ENCODE assay signal across 14 cellular contexts in the genomic region with DNA sequence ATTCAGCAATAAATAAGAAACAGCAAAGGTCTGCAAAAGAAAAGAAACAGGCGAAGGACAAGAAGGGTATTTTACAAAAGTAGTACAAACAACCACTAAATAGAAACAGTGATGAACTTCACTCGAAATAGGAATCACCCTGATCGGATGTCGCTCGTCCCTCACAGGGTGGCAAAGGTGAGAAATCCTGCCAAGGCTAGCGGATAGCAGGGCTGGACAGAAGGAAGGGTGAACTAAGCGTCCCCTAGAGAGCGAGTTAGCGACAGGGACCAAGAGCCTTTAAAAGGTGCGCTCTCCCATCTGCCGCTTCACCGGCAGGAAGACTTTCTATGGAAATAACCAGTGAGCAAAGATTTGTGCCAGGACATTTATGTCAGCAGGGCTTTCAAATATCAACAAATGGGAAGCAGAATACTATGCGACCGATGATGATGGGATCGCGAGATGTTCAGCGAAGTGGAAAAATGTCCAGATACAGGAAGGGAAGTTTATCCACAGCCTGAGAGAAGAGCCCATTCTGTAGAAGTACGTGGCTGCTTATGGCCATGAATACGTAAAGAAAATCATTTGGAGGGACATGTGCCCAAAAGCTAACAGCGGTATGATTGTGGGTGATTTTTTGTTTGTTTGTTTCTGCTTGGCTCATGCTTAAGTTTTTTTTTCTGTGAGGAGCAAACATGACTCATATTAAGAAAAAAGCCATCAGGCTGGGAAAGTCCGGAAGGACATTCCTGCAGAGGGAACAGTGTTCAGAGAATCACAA. TPM values are rescaled to one million over a fixed set of nuclear protein-coding genes. Genes with fewer than 3 reads are reported as not detected.
DNase-seq lines count a peak whose midpoint lies in the region; ATAC-seq, FAIRE-seq and TF ChIP-seq lines count a peak whose summit lies in the region.
"Had no signal": no experiment of that assay in that cellular context is flagged by ENCODE, and none has a peak within 500 bp of the region (broad histone marks: within the 10 kb centered on the region; RNA-seq: fewer than 3 reads in every experiment).

No MANE protein-coding gene starts in this region.

- intact Hi-C loops in sciatic nerve (cut with DNase I): no loop called here

- TF ChIP-seq CTCF in fibroblast of mammary gland (conservative IDR thresholded peaks at IDR 0.05; ENCODE audit: control insufficient read depth, insufficient read depth, low read depth, low read length): no peak
- TF ChIP-seq CTCF in D721Med (IDR thresholded peaks at IDR 0.05; ENCODE audit: insufficient read depth, missing control alignments): no peak

- FAIRE-seq in D721Med (lab: Jason Lieb, UNC): no peak

- no peak overlapping the region for H3K4me3 ChIP-seq in fibroblast of mammary gland (ENCODE audit: control insufficient read depth, low read depth, low read length)

- peak; percentile 71 for DNase-seq in Caki2 (ENCODE audit: low read depth)
- DNase-seq in fibroblast of mammary gland (ENCODE audit: low read depth): peak; percentile 76
- no peak for DNase-seq in sciatic nerve (ENCODE audit: low spot score)
- no peak for DNase-seq in D721Med (ENCODE audit: insufficient read length, low spot score)
- DNase-seq in CD1c-positive myeloid dendritic cell (ENCODE audit: extremely low spot score): no peak
- no peak for DNase-seq in mesenteric fat pad (ENCODE audit: low spot score)
- DNase-seq in DMS79 (lab: John Stamatoyannopoulos, UW): no peak
- DNase-seq: activated gamma-delta T cell; GDM1; Karpas-422; NK-92 treated with Interleukin-12 subunit alpha and Interleukin-12 subunit beta, amount 100 ng/mL, for 24 hours; stimulated activated CD4-positive, alpha-beta T cell treated with anti-CD3 and anti-CD28 coated beads, Interleukin-2, amount 100 ng/mL, for 24 hours had no signal

- in situ Hi-C loops in Caki2 (cut with HindIII; ENCODE audit: low pct_unique_long_range_greater_than_20kb, low sequenced_read_pairs): no loop called here

- peak; percentile 68 for ATAC-seq in SK-N-SH treated with all-trans-retinoic acid at 6 μM for 48 hours
- ATAC-seq in sciatic nerve: peak; percentile 33
- ATAC-seq: esophagus mucosa had no signal

TF ChIP-seq in SK-N-SH treated with all-trans-retinoic acid at 6 μM for 48 hours, 23 proteins besides CTCF, POLR2A, EP300 and RAD21:
- TF ChIP-seq BACH2 (CRISPR knock-in tag; IDR thresholded peaks at IDR 0.05; ENCODE audit: borderline replicate concordance) (no peak), SNAI2 (CRISPR knock-in tag; IDR thresholded peaks at IDR 0.05) (no peak), ZFP30 (CRISPR knock-in tag; IDR thresholded peaks at IDR 0.05) (no peak), CSDC2 (CRISPR knock-in tag; IDR thresholded peaks at IDR 0.05) (no peak), GLIS3 (CRISPR knock-in tag; IDR thresholded peaks at IDR 0.05) (no peak), ZFP3 (CRISPR knock-in tag; IDR thresholded peaks at IDR 0.05) (no peak), TSHZ2 (CRISPR knock-in tag; IDR thresholded peaks at IDR 0.05) (no peak), CSRNP3 (CRISPR knock-in tag; IDR thresholded peaks at IDR 0.05) (no peak), PPARA (CRISPR knock-in tag; IDR thresholded peaks at IDR 0.05; ENCODE audit: borderline replicate concordance) (no peak), ARNTL (CRISPR knock-in tag; IDR thresholded peaks at IDR 0.05; ENCODE audit: borderline replicate concordance, low read depth) (no peak), ZNF565 (CRISPR knock-in tag; conservative IDR thresholded peaks at IDR 0.05; ENCODE audit: low read depth) (no peak), TCF4 (CRISPR knock-in tag; IDR thresholded peaks at IDR 0.05; ENCODE audit: borderline replicate concordance) (no peak), ESRRG (CRISPR knock-in tag; IDR thresholded peaks at IDR 0.05) (no peak), TOX (CRISPR knock-in tag; IDR thresholded peaks at IDR 0.05; ENCODE audit: borderline replicate concordance) (no peak), POU6F1 (CRISPR knock-in tag; IDR thresholded peaks at IDR 0.05; ENCODE audit: borderline replicate concordance, low read depth) (no peak), OSR1 (CRISPR knock-in tag; IDR thresholded peaks at IDR 0.05) (no peak), ZNF70 (CRISPR knock-in tag; IDR thresholded peaks at IDR 0.05) (no peak), ISL1 (CRISPR knock-in tag; IDR thresholded peaks at IDR 0.05) (no peak)
- TF ChIP-seq, protein P1, sequence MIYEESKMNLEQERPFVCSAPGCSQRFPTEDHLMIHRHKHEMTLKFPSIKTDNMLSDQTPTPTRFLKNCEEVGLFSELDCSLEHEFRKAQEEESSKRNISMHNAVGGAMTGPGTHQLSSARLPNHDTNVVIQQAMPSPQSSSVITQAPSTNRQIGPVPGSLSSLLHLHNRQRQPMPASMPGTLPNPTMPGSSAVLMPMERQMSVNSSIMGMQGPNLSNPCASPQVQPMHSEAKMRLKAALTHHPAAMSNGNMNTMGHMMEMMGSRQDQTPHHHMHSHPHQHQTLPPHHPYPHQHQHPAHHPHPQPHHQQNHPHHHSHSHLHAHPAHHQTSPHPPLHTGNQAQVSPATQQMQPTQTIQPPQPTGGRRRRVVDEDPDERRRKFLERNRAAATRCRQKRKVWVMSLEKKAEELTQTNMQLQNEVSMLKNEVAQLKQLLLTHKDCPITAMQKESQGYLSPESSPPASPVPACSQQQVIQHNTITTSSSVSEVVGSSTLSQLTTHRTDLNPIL (CRISPR knock-in tag; IDR thresholded peaks at IDR 0.05; ENCODE audit: low read depth): no peak

RNA-seq across cellular contexts. Expression of gene ELAVL1, which starts 18.9 kb away (rescaled TPM):
- total RNA-seq in Caki2 (2014; rRNA removed; shearing (Covaris generic); ENCODE audit: low replicate concordance): 40.3 and 47.1 TPM in 2 replicates
- total RNA-seq in sciatic nerve (49.7 TPM), mesenteric fat pad (60.2 TPM)

RNA-seq across cellular contexts. Expression of gene TIMM44, which starts 43.0 kb away (rescaled TPM):
- total RNA-seq in Caki2 (2014; rRNA removed; shearing (Covaris generic); ENCODE audit: low replicate concordance): 19.4 and 58.8 TPM in 2 replicates
- total RNA-seq in sciatic nerve (49.6 TPM), mesenteric fat pad (48.9 TPM)

Comparison
In these comparisons a context has a peak if more than half of its experiments do, and no peak if none do; other contexts are left out.
1. DNase-seq: peak in Caki2 (single experiment) and fibroblast of mammary gland (single experiment); none in sciatic nerve (single experiment), D721Med (single experiment), CD1c-positive myeloid dendritic cell (single experiment), mesenteric fat pad (single experiment) and DMS79 (single experiment).